8 cellular contexts compared by ENCODE assay signal in the genomic region with DNA sequence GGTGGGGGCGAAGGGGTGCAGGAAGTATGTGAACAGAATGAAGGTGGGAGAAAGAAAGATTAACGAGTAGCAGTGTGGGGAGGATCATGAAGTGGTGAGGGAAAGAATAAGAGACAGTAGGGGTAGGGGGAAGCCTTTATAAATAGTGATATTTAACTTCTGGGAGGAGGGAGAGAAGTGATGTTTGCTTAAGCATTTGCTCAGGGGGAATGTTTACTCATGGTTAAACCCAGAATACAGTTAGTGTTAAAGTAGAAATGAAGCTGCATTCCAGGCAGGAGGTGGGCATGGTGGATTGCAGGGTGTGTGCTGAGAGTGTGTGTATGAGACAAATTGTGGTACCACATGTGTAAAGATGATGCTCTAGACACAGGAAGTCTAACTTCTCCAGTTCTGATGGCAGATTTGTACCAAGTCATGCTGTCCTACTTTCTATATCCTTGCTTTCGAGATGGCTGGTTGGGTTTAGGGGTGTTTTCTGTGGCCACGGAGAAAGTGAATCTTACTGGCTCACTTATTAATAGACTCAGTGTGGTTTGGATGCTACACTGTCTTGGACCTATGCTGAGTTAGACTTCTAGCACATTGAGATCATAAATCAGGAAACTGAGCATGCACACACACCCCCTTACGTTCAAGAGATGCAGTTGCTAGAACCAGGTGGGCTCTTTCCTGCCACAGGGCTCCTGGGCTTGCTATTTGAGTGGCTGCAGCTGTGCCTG. TPM values are rescaled to one million over a fixed set of nuclear protein-coding genes. Genes with fewer than 3 reads are reported as not detected.
DNase-seq lines count a peak whose midpoint lies in the region; ATAC-seq, FAIRE-seq and TF ChIP-seq lines count a peak whose summit lies in the region.

No MANE protein-coding gene starts in this region.

- H2AFZ ChIP-seq in Loucy (ENCODE audit: low read length), result peak overlapping the region; percentile 36; the same call in 1 of the 2 replicates
- 0 out of 2 replicates have a peak overlapping the region, but pooled peaks have one; percentile 66 for H2AFZ ChIP-seq in H1 (ENCODE audit: low read length)

- WGBS in H1 (ENCODE audit: extremely low coverage in 1 of 2, insufficient coverage in 1 of 2, insufficient read length in 1 of 2, insufficient replicate concordance in 2 of 2, low coverage in 1 of 2, low lambda C conversion rate in 2 of 2, missing lambda C conversion rate in 1 of 2), 2 experiments, result 84% methylated on average over 5 of the region's 5 CpGs; no CpG with 5 or more reads in 1 of the 2 experiments
- WGBS in esophagus muscularis mucosa, result 61% methylated on average over 5 of the region's 5 CpGs
- WGBS in gastroesophageal sphincter (ENCODE audit: low coverage in 1 of 2), 2 donors, result 59 to 73% methylated on average over 3 to 4 of the region's 5 CpGs

- peak overlapping the region; percentile 98; the same call in 1 of the 2 replicates for H2BK20ac ChIP-seq in H1 (ENCODE audit: low read length)

- H2BK15ac ChIP-seq in H1 (ENCODE audit: low read length), result peak overlapping the region; percentile 90

- H3K9me3 ChIP-seq in Loucy (ENCODE audit: insufficient read depth, low read depth, low read length) (no peaks in the 10 kb centered on the region), H1 (ENCODE audit: insufficient read depth in 2 of 2, low read depth in 1 of 2, low read length in 1 of 2) (no peaks in the 10 kb centered on the region), esophagus muscularis mucosa (no peaks in the 10 kb centered on the region), gastroesophageal sphincter (no peaks in the 10 kb centered on the region)

- no peak for TF ChIP-seq EP300 in H1 (IDR thresholded peaks at IDR 0.05; ENCODE audit: borderline replicate concordance in 1 of 2, low read depth in 2 of 2, low read length in 2 of 2)
- no peak for TF ChIP-seq EP300 in esophagus muscularis mucosa (IDR thresholded peaks at IDR 0.05)
- TF ChIP-seq EP300 in gastroesophageal sphincter (IDR thresholded peaks at IDR 0.05), result no peak

- H3K23ac ChIP-seq in H1 (ENCODE audit: insufficient read length), result no peak overlapping the region

- H2AK5ac ChIP-seq in H1 (ENCODE audit: low read depth, low read length), result no peak overlapping the region

- no peaks in the 10 kb centered on the region for H3K79me1 ChIP-seq in H1 (ENCODE audit: low read depth, low read length)

- CTCF ChIA-PET in H1 (lab: Charles Lee; ENCODE audit: partially characterized antibody), result interaction anchor here (0.9 to 6.0 kb wide), 9 partner anchors 8 to 124 kb away, joined by 3 to 33 read pairs (median 5); a partner anchor contains a TSS

- no peaks in the 10 kb centered on the region for H3K23me2 ChIP-seq in H1 (ENCODE audit: low read depth, low read length)

- H3K4me2 ChIP-seq in Loucy (ENCODE audit: low read depth, low read length, poor library complexity, severe bottlenecking), result no peak overlapping the region
- H3K4me2 ChIP-seq in H1 (ENCODE audit: insufficient read depth in 1 of 2, low read depth in 2 of 2, low read length in 2 of 2), result no peak overlapping the region

- no peak overlapping the region for H3K56ac ChIP-seq in H1 (replicated peaks; ENCODE audit: insufficient read length, low read depth, low read length)

- no peak overlapping the region; the same call in 1 of the 2 replicates for H2BK12ac ChIP-seq in H1 (ENCODE audit: low read depth, low read length)

- H3K36me3 ChIP-seq in Loucy (ENCODE audit: insufficient read depth, low read length) (no peaks in the 10 kb centered on the region), H1 (ENCODE audit: control insufficient read depth in 2 of 4, insufficient read depth in 4 of 4, low read length in 3 of 4) (no peaks in the 10 kb centered on the region), esophagus muscularis mucosa (no peaks in the 10 kb centered on the region), gastroesophageal sphincter (no peaks in the 10 kb centered on the region)

- no peaks in the 10 kb centered on the region for H3F3A ChIP-seq in Loucy (ENCODE audit: low read depth)

- peak; percentile 6 for TF ChIP-seq CTCF in GM10266 (IDR thresholded peaks at IDR 0.05; ENCODE audit: control insufficient read depth, insufficient read depth, low read depth, missing control alignments)
- no peak for TF ChIP-seq CTCF in Loucy (conservative IDR thresholded peaks at IDR 0.05; ENCODE audit: low read length)
- TF ChIP-seq CTCF in H1 (IDR thresholded peaks at IDR 0.05; ENCODE audit: control extremely low read depth in 1 of 3, insufficient read depth in 1 of 3, low read depth in 1 of 3, low read length in 3 of 3), result no peak
- TF ChIP-seq CTCF in esophagus muscularis mucosa (IDR thresholded peaks at IDR 0.05), result no peak
- no peak for TF ChIP-seq CTCF in gastroesophageal sphincter (IDR thresholded peaks at IDR 0.05)

- H3K4ac ChIP-seq in H1 (replicated peaks; ENCODE audit: insufficient read length, low read depth, low read length), result no peak overlapping the region

- peak overlapping the region; percentile 71; the same call in 1 of the 2 replicates for H3K18ac ChIP-seq in H1 (ENCODE audit: extremely low read depth, low read length)

- no peak overlapping the region for H3K14ac ChIP-seq in H1 (ENCODE audit: insufficient read length)

- H3K4me3 ChIP-seq in Loucy (ENCODE audit: low read length, poor library complexity, severe bottlenecking) (no peak overlapping the region), H1 (ENCODE audit: extremely low read depth in 1 of 4, insufficient read depth in 2 of 4, low read depth in 3 of 4, low read length in 4 of 4) (no peak overlapping the region), esophagus muscularis mucosa (no peak overlapping the region), gastroesophageal sphincter (no peak overlapping the region)

- H3K79me2 ChIP-seq in Loucy (ENCODE audit: insufficient read depth, low read length) (no peaks in the 10 kb centered on the region), H1 (ENCODE audit: control insufficient read depth in 1 of 2, insufficient read depth in 2 of 2, low read length in 2 of 2) (no peaks in the 10 kb centered on the region)

- H2BK120ac ChIP-seq in H1 (replicated peaks; ENCODE audit: low read depth, low read length), result no peak overlapping the region

- H3K4me1 ChIP-seq in Loucy (ENCODE audit: insufficient read depth, low read length, poor library complexity, severe bottlenecking) (peaks cover 2% of the 10 kb centered on the region), H1 (replicated peaks in 1 of 4; ENCODE audit: control insufficient read depth in 3 of 4, insufficient read depth in 4 of 4, low read length in 3 of 4) (peaks cover 0 to 7% (median 1%) of the 10 kb centered on the region in 4 experiments; a peak in 5 of 7 replicates), esophagus muscularis mucosa (no peaks in the 10 kb centered on the region), gastroesophageal sphincter (no peaks in the 10 kb centered on the region)

- intact Hi-C loops in esophagus muscularis mucosa (cut with DNase I), result no loop called here

- TF ChIP-seq POLR2A in H1 (IDR thresholded peaks at IDR 0.05; ENCODE audit: control extremely low read depth in 1 of 2, low read depth in 2 of 2, low read length in 2 of 2) (no peak), esophagus muscularis mucosa (IDR thresholded peaks at IDR 0.05; ENCODE audit: low read depth) (no peak), gastroesophageal sphincter (IDR thresholded peaks at IDR 0.05) (no peak)

- H4K20me1 ChIP-seq in Loucy (ENCODE audit: insufficient read depth, low read length, poor library complexity, severe bottlenecking) (no peaks in the 10 kb centered on the region), H1 (replicated peaks in 1 of 2; ENCODE audit: control insufficient read depth in 1 of 2, insufficient read depth in 2 of 2, low read length in 2 of 2) (no peaks in the 10 kb centered on the region)

- no peak overlapping the region for H3K27ac ChIP-seq in H1 (ENCODE audit: low read depth, low read length)
- no peak overlapping the region for H3K27ac ChIP-seq in esophagus muscularis mucosa (replicated peaks in 1 of 4)
- no peak overlapping the region for H3K27ac ChIP-seq in gastroesophageal sphincter
- no peak overlapping the region for H3K27ac ChIP-seq in caudate nucleus (ENCODE audit: low read depth, low read length)

- H3K27me3 ChIP-seq in Loucy (ENCODE audit: insufficient read depth, low read length, poor library complexity, severe bottlenecking) (no peaks in the 10 kb centered on the region), H1 (replicated peaks in 1 of 4; ENCODE audit: control insufficient read depth in 3 of 4, extremely low read depth in 1 of 4, insufficient read depth in 3 of 4, low read length in 3 of 4) (no peaks in the 10 kb centered on the region), esophagus muscularis mucosa (peaks cover 0 to 5% (median 0%) of the 10 kb centered on the region in 4 donors), gastroesophageal sphincter (no peaks in the 10 kb centered on the region)

- no peak overlapping the region for H4K91ac ChIP-seq in H1 (replicated peaks; ENCODE audit: insufficient read length, low read length)

- no peak overlapping the region; the same call in 1 of the 2 replicates for H2BK5ac ChIP-seq in H1 (ENCODE audit: low read depth, low read length)

- 0 out of 2 replicates have a peak overlapping the region, but pooled peaks have one; percentile 54 for H4K8ac ChIP-seq in H1 (ENCODE audit: extremely low read depth, insufficient read depth, low read length)

- FAIRE-seq in H1 (lab: Jason Lieb, UNC), result no peak

- POLR2A ChIA-PET in H1 (lab: Charles Lee; ENCODE audit: partially characterized antibody), result interaction anchor here (0.8 to 1.8 kb wide), 2 partner anchors 11 to 107 kb away, joined by 4 to 8 read pairs; a partner anchor contains a TSS

- TF ChIP-seq RAD21 in H1 (IDR thresholded peaks at IDR 0.05 in 1 of 2, conservative IDR thresholded peaks at IDR 0.05 in 1 of 2; ENCODE audit: low read depth in 2 of 2, low read length in 2 of 2), result no peak

- H3K9me2 ChIP-seq in Loucy (replicated peaks; ENCODE audit: low read depth, low read length), result no peaks in the 10 kb centered on the region

- ATAC-seq in GM21529 (IDR thresholded peaks at IDR 0.05; ENCODE audit: unreplicated experiment) (peak; percentile 76), gastroesophageal sphincter (no peak)

- H4K5ac ChIP-seq in H1 (ENCODE audit: insufficient read length, low read depth, low read length), result no peak overlapping the region

- H3K9ac ChIP-seq in Loucy (ENCODE audit: low read depth, low read length, poor library complexity, severe bottlenecking) (no peak overlapping the region), H1 (replicated peaks in 1 of 4; ENCODE audit: extremely low read depth in 1 of 4, low read depth in 3 of 4, low read length in 3 of 4) (no peak overlapping the region)

- DNase-seq in GM10266 (ENCODE audit: extremely low spot score) (peak; percentile 48), H1 (ENCODE audit: low read depth in 1 of 2, low spot score in 2 of 2) (no peak), esophagus muscularis mucosa (ENCODE audit: extremely low spot score) (no peak), AG08396 (ENCODE audit: low spot score) (no peak), caudate nucleus (lab: John Stamatoyannopoulos, UW) (no peak)

RNA-seq across cellular contexts. Expression of a gene that starts 10.6 kb away (rescaled TPM):
- total RNA-seq in H1 (2021; fragmentation: NEBNext Ultra II Directional; extraction: Animal tissue kit (Norgen Biotek cat#: 25700)), result 26.4 and 26.7 TPM in 2 replicates
- polyA plus RNA-seq in H1 (2011; rRNA removed), result 19.1 and 20.9 TPM in 2 replicates
- 21.0 TPM for polyA plus RNA-seq in H1 (2011; cell fraction: cytosol; rRNA removed)
- 31.1 TPM for polyA plus RNA-seq in H1 (2011; cell fraction: nucleus; rRNA removed)
- polyA plus RNA-seq in H1 (2012, experiment 1 of 2), result 20.4 to 23.5 TPM (median 22.6 TPM) in 4 replicates
- polyA plus RNA-seq in H1 (2012, experiment 2 of 2), result 3.9 TPM
- polyA plus RNA-seq in H1 (2013, experiment 1 of 2), result 17.8 TPM
- 16.4 TPM for polyA plus RNA-seq in H1 (2013, experiment 2 of 2)
- 21.0 and 24.0 TPM in 2 replicates for polyA minus RNA-seq in H1 (2011; rRNA and poly(A)+ RNA removed)
- 15.4 TPM for polyA minus RNA-seq in H1 (2011; cell fraction: cytosol; rRNA and poly(A)+ RNA removed)
- polyA minus RNA-seq in H1 (2011; cell fraction: nucleus; rRNA and poly(A)+ RNA removed), result 25.4 TPM
- total RNA-seq in esophagus muscularis mucosa, result 10 to 100 TPM; 14.5 to 21.6 (median 17.4) TPM
- 10 to 100 TPM; 17.9 to 37.6 (median 20.6) TPM for total RNA-seq in gastroesophageal sphincter
